ENCODE assay signal across 9 cellular contexts in genomic region chr11:17388609-17389204, GRCh38. TPM values are rescaled to one million over a fixed set of nuclear protein-coding genes. Genes with fewer than 3 reads are reported as not detected.
A peak's percentile ranks its signal among the peaks of the same experiment; 100 is the strongest.
DNase-seq lines count a peak whose midpoint lies in the region; ATAC-seq, FAIRE-seq and TF ChIP-seq lines count a peak whose summit lies in the region.
"Had no signal": no experiment of that assay in that cellular context is flagged by ENCODE, and none has a peak within 500 bp of the region (broad histone marks: within the 10 kb centered on the region; RNA-seq: fewer than 3 reads in every experiment).

TSS of gene KCNJ11 (minus strand) at chr11:17388659. CDS start at chr11:17388091, 568 bp downstream.

- TF ChIP-seq CTCF in A549 (IDR thresholded peaks at IDR 0.05) (no peak), WTC11 (IDR thresholded peaks at IDR 0.05) (no peak)

- H3K4me1 Mint-ChIP-seq in WTC11, result peaks cover 6% of the 10 kb centered on the region

- WGBS in A549 (ENCODE audit: missing lambda C conversion rate), result 22% methylated on average over 10 of the region's 53 CpGs

- CTCF ChIA-PET in A549 (lab: Yijun Ruan, JAX) (interaction anchor here (0.7 to 21.5 kb wide), 14 partner anchors 11 to 298 kb away, joined by 3 to 1119 read pairs (median 4); partner anchors contain the start of gene ABCC8), WTC11 (lab: Charles Lee) (interaction anchor here (0.5 to 2.5 kb wide), 42 partner anchors 9 to 380 kb away, joined by 3 to 32 read pairs (median 5); partner anchors contain the start of genes ABCC8, MYOD1, NUCB2 and OTOG)

- DNase-seq in A549 (ENCODE audit: low read depth in 1 of 2, low spot score in 1 of 2), result peak in 1 of 2 experiments; percentile 29
- peak; percentile 57 for DNase-seq in WTC11 (ENCODE audit: low spot score)
- no peak for DNase-seq in Right ventricle myocardium superior
- DNase-seq in retina, result peak; percentile 25
- no peak for DNase-seq in SKM-1 treated with dmso at 0.1 percent for 144 hours (lab: John Stamatoyannopoulos, UW; ENCODE audit: unreplicated experiment)
- no peak for DNase-seq in stimulated activated naive CD4-positive, alpha-beta T cell treated with Interleukin-2 at 50 U/mL for 16 hours (lab: John Stamatoyannopoulos, UW)

- FAIRE-seq in A549 (lab: Jason Lieb, UNC), result no peak

- H3K4me3 Mint-ChIP-seq in WTC11, result peak within 1 kb of the TSS; percentile 67

- no peak within 1 kb of the TSS for H3K27ac Mint-ChIP-seq in WTC11

- peaks cover 20% of the 10 kb centered on the region for H3K27me3 Mint-ChIP-seq in WTC11 (ENCODE audit: low read depth)

- H3K9me3 ChIP-seq in A549, result no peaks in the 10 kb centered on the region

- TF ChIP-seq POLR2A in A549 (IDR thresholded peaks at IDR 0.05; ENCODE audit: low read length), result no peak

- H3K4me3 ChIP-seq in A549, result peak within 1 kb of the TSS; percentile 64

- TF ChIP-seq EP300 in A549 (IDR thresholded peaks at IDR 0.05), result no peak

- POLR2A ChIA-PET in A549 (lab: Yijun Ruan, JAX) (no interaction called here), WTC11 (lab: Charles Lee) (no interaction called here)

- H3K27ac ChIP-seq in A549, result peak within 1 kb of the TSS; percentile 80 to 85

- ATAC-seq in A549 (peak; percentile 44 to 51), GM18867 (IDR thresholded peaks at IDR 0.05; ENCODE audit: unreplicated experiment) (peak; percentile 36), HG03135 (IDR thresholded peaks at IDR 0.05; ENCODE audit: unreplicated experiment) (peak; percentile 46), WTC11 (peak; percentile 40), Right ventricle myocardium superior (ENCODE audit: poor library complexity) (peak; percentile 37)

- no peak for TF ChIP-seq RAD21 in A549 (conservative IDR thresholded peaks at IDR 0.05 in 1 of 2, IDR thresholded peaks at IDR 0.05 in 1 of 2)

- H3K4me2 ChIP-seq in A549, result peak within 1 kb of the TSS; percentile 80

- H3K4me1 ChIP-seq in A549, result 0 out of 3 replicates have a peak, but pooled peaks cover 3% of the 10 kb centered on the region

- H3K9me3 Mint-ChIP-seq in WTC11, result no peaks in the 10 kb centered on the region

- peaks cover 10% of the 10 kb centered on the region; the same call in 1 of the 2 replicates for H3K36me3 Mint-ChIP-seq in WTC11

- intact Hi-C loops in Right ventricle myocardium superior (cut with DNase I), result no loop called here

TF ChIP-seq in A549, 52 proteins besides CTCF, POLR2A, EP300 and RAD21:
- no peak for TF ChIP-seq ZC3H11A (IDR thresholded peaks at IDR 0.05)
- no peak for TF ChIP-seq RARB (CRISPR knock-in tag; IDR thresholded peaks at IDR 0.05)
- no peak for TF ChIP-seq RNF2 (IDR thresholded peaks at IDR 0.05; ENCODE audit: borderline replicate concordance, low read depth)
- TF ChIP-seq MYC (IDR thresholded peaks at IDR 0.05; ENCODE audit: borderline replicate concordance, low read length), result no peak
TF ChIP-seq in A549: peak in this region for 0.

TF ChIP-seq in WTC11, 78 proteins besides CTCF, POLR2A, EP300 and RAD21:
- TF ChIP-seq ZNF317 (CRISPR knock-in tag; IDR thresholded peaks at IDR 0.05; ENCODE audit: borderline replicate concordance, low read depth), result no peak
- TF ChIP-seq SP1 (CRISPR knock-in tag; conservative IDR thresholded peaks at IDR 0.05), result 0 out of 2 replicates have a peak, but pooled peaks have one; percentile 13
- no peak for TF ChIP-seq E2F4 (CRISPR knock-in tag; IDR thresholded peaks at IDR 0.05; ENCODE audit: borderline replicate concordance, low read depth)
- 0 out of 2 replicates have a peak, but pooled peaks have one; percentile 6 for TF ChIP-seq ZNF423 (CRISPR knock-in tag; IDR thresholded peaks at IDR 0.05)
- TF ChIP-seq ARID4B (CRISPR knock-in tag; IDR thresholded peaks at IDR 0.05; ENCODE audit: borderline replicate concordance), result no peak
- TF ChIP-seq HMGXB4 (CRISPR knock-in tag; IDR thresholded peaks at IDR 0.05), result 0 out of 2 replicates have a peak, but pooled peaks have one; percentile 9
- no peak for TF ChIP-seq CBFB (CRISPR knock-in tag; IDR thresholded peaks at IDR 0.05; ENCODE audit: low read depth)
- TF ChIP-seq TEAD1 (CRISPR knock-in tag; IDR thresholded peaks at IDR 0.05), result no peak

RNA-seq across cellular contexts. Expression of gene KCNJ11, which starts in this region (rescaled TPM):
- 0.18 and 0.29 TPM in 2 replicates for polyA plus RNA-seq in A549 (2011; rRNA removed)
- polyA plus RNA-seq in A549 (2012; cell fraction: cytosol; rRNA removed), result 0.28 and 0.54 TPM in 2 replicates
- 0.71 and 0.89 TPM in 2 replicates for polyA plus RNA-seq in A549 (2012; cell fraction: nucleus; rRNA removed)
- polyA plus RNA-seq in A549 (2017; fragmentation: RNase III; extraction: RNeasy Plus Mini Kit Qiagen cat#74134 plus additional on column Dnase treatment), result 0.41 to 0.69 TPM (median 0.53 TPM) in 3 replicates
- 0.58 and 0.63 TPM in 2 replicates for polyA minus RNA-seq in A549 (2011; rRNA and poly(A)+ RNA removed)
- 8.2 to 10.0 TPM (median 8.7 TPM) in 3 replicates for total RNA-seq in WTC11 (2021)
- total RNA-seq in Right ventricle myocardium superior, result 27.7 TPM
- total RNA-seq: glomerular endothelial cell had no signal

Comparison
In these comparisons a context has a peak if more than half of its experiments do, and no peak if none do; other contexts are left out.
1. Peak in ATAC-seq, H3K4me3 ChIP-seq, H3K27ac ChIP-seq and H3K4me2 ChIP-seq in A549; RNA of the gene not detected or under 1 TPM.
2. DNase-seq: peak in WTC11 (single experiment) and retina (single experiment); none in Right ventricle myocardium superior (single experiment), SKM-1 treated with dmso at 0.1 percent for 144 hours (single experiment) and stimulated activated naive CD4-positive, alpha-beta T cell treated with Interleukin-2 at 50 U/mL for 16 hours (single experiment).
3. Of the 8 proteins assayed by ChIP-seq in both WTC11 and A549: peak only in WTC11: HMGXB4; only in A549: none; in both: none; in neither: 7.
4. Peak in every context shown above with its lines, with median percentiles within 50 percentile points of each other: ATAC-seq.